ENCODE assay signal across 21 cellular contexts in the genomic region with DNA sequence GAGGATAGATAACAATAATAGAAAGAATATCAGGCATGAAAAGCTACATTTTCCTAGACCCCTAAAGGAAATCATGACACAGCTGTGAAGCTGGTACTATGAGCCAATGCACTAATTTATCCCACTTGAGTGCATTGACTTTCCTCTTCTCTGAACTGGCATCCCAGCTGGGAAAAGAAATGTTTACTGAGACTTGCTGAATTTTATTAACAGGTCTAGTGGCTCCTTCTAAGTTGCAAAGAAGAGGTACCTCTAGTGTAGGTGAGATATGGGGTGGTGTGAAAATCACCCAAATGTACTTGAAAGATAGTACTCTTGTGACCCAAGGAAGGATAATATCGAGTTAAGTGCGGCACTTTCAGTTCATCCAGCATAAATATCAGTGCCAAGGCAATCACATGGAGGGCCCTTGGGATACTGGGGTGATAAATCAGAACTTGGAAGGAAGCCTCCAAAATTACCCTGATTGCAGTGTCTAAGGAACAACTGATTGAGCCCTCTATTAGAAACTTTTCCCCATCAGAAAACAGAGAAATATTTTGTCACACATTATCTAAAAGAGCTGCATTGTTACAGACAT.
"Had no signal": no experiment of that assay in that cellular context is flagged by ENCODE, and none has a peak within 500 bp of the region (broad histone marks: within the 10 kb centered on the region; RNA-seq: fewer than 3 reads in every experiment).

No MANE protein-coding gene starts in this region.

- H3K9me3 ChIP-seq: mucosa of descending colon, prostate gland, right lobe of liver, thoracic aorta had no signal

- H3K4me1 ChIP-seq: prostate gland, right lobe of liver had no signal

- ATAC-seq: activated CD8-positive, alpha-beta T cell treated with anti-CD3 and anti-CD28 coated beads, Interleukin-2, amount 10 ng/mL, durations not matched to agents 7 days and 5 days; activated naive CD4-positive, alpha-beta T cell treated with anti-CD3 and anti-CD28 coated beads, Interleukin-2, amount 50 U/mL, for 72 hours; activated T-cell treated with anti-CD3 and anti-CD28 coated beads, Interleukin-2, amount 50 U/mL, for 72 hours; body of pancreas; effector memory CD8-positive, alpha-beta T cell; mucosa of descending colon; natural killer cell; right lobe of liver had no signal

- H3K4me3 ChIP-seq: body of pancreas, coronary artery, lung, mucosa of descending colon, prostate gland, right lobe of liver, thoracic aorta had no signal

- DNase-seq: activated CD4-positive, alpha-beta T cell treated with anti-CD3 and anti-CD28 coated beads, Interleukin-2, amount 10 ng/mL, durations not matched to agents 24 days and 14 days; activated CD4-positive, CD25-positive, alpha-beta regulatory T cell; activated CD8-positive, alpha-beta memory T cell treated with anti-CD3 and anti-CD28 coated beads, Interleukin-2, amount 50 U/mL, for 4 hours; activated CD8-positive, alpha-beta T cell treated with anti-CD3 and anti-CD28 coated beads, Interleukin-2, amount 10 ng/mL, durations not matched to agents 7 days and 5 days; activated gamma-delta T cell; activated T-cell treated with anti-CD3 and anti-CD28 coated beads, Interleukin-2, amount 50 U/mL, for 72 hours; amniotic stem cell; body of pancreas; central memory CD4-positive, alpha-beta T cell; effector memory CD8-positive, alpha-beta T cell; head of caudate nucleus; natural killer cell; occipital lobe; right lobe of liver had no signal

- H3K36me3 Mint-ChIP-seq: activated naive CD4-positive, alpha-beta T cell treated with anti-CD3 and anti-CD28 coated beads, Interleukin-2, amount 50 U/mL, for 72 hours had no signal

- H3K27me3 Mint-ChIP-seq: activated CD4-positive, alpha-beta T cell treated with anti-CD3 and anti-CD28 coated beads, Interleukin-2, amount 10 ng/mL, durations not matched to agents 24 days and 14 days; effector memory CD8-positive, alpha-beta T cell; stimulated activated naive CD8-positive, alpha-beta T cell treated with anti-CD3 and anti-CD28 coated beads, Interleukin-15, Interleukin-2, amounts not matched to agents 100 ng/mL and 50 ng/mL, for 24 hours had no signal

- H3K4me3 Mint-ChIP-seq: activated CD4-positive, alpha-beta T cell treated with anti-CD3 and anti-CD28 coated beads, Interleukin-2, amount 10 ng/mL, durations not matched to agents 24 days and 14 days; activated CD8-positive, alpha-beta T cell treated with anti-CD3 and anti-CD28 coated beads, Interleukin-2, amount 10 ng/mL, durations not matched to agents 7 days and 5 days; activated T-cell treated with anti-CD3 and anti-CD28 coated beads, Interleukin-2, amount 50 U/mL, for 72 hours; effector memory CD8-positive, alpha-beta T cell; natural killer cell; stimulated activated naive CD8-positive, alpha-beta T cell treated with anti-CD3 and anti-CD28 coated beads, Interleukin-15, Interleukin-2, amounts not matched to agents 100 ng/mL and 50 ng/mL, for 24 hours had no signal

- H3K9me3 Mint-ChIP-seq: activated CD4-positive, alpha-beta T cell treated with anti-CD3 and anti-CD28 coated beads, Interleukin-2, amount 10 ng/mL, durations not matched to agents 24 days and 14 days; activated naive CD4-positive, alpha-beta T cell treated with anti-CD3 and anti-CD28 coated beads, Interleukin-2, amount 50 U/mL, for 72 hours; stimulated activated naive CD8-positive, alpha-beta T cell treated with anti-CD3 and anti-CD28 coated beads, Interleukin-15, Interleukin-2, amounts not matched to agents 100 ng/mL and 50 ng/mL, for 24 hours had no signal

- H3K27ac Mint-ChIP-seq: activated CD4-positive, alpha-beta T cell treated with anti-CD3 and anti-CD28 coated beads, Interleukin-2, amount 10 ng/mL, durations not matched to agents 24 days and 14 days; activated CD8-positive, alpha-beta T cell treated with anti-CD3 and anti-CD28 coated beads, Interleukin-2, amount 10 ng/mL, durations not matched to agents 7 days and 5 days; activated naive CD4-positive, alpha-beta T cell treated with anti-CD3 and anti-CD28 coated beads, Interleukin-2, amount 50 U/mL, for 72 hours; activated T-cell treated with anti-CD3 and anti-CD28 coated beads, Interleukin-2, amount 50 U/mL, for 72 hours; effector memory CD8-positive, alpha-beta T cell; natural killer cell; stimulated activated naive CD8-positive, alpha-beta T cell treated with anti-CD3 and anti-CD28 coated beads, Interleukin-15, Interleukin-2, amounts not matched to agents 100 ng/mL and 50 ng/mL, for 24 hours had no signal

- H3K27me3 ChIP-seq: body of pancreas, right lobe of liver had no signal

- H3K4me1 Mint-ChIP-seq: activated CD4-positive, alpha-beta T cell treated with anti-CD3 and anti-CD28 coated beads, Interleukin-2, amount 10 ng/mL, durations not matched to agents 24 days and 14 days; natural killer cell had no signal

- H3K36me3 ChIP-seq: prostate gland, right lobe of liver, thoracic aorta had no signal

- H3K27ac ChIP-seq: body of pancreas, coronary artery, prostate gland, right lobe of liver, thoracic aorta had no signal
